Comparison of ENCODE assay signal across 13 cellular contexts in genomic region chr19:33311326-33311682, GRCh38. TPM values are rescaled to one million over a fixed set of nuclear protein-coding genes. Genes with fewer than 3 reads are reported as not detected.
DNase-seq lines count a peak whose midpoint lies in the region; ATAC-seq and TF ChIP-seq lines count a peak whose summit lies in the region.
"Had no signal": no experiment of that assay in that cellular context is flagged by ENCODE, and none has a peak within 500 bp of the region (broad histone marks: within the 10 kb centered on the region; RNA-seq: fewer than 3 reads in every experiment).

No MANE protein-coding gene starts in this region.

- H3K27ac ChIP-seq in PC-3 (ENCODE audit: low read length) = peak overlapping the region; percentile 29; the same call in 1 of the 2 replicates
- H3K27ac ChIP-seq in hepatocyte = peak overlapping the region; percentile 26
- H3K27ac ChIP-seq: esophagus muscularis mucosa, KMS-11 had no signal

- no peak overlapping the region for H3K9ac ChIP-seq in PC-3 (ENCODE audit: low read length)
- H3K9ac ChIP-seq: KMS-11 had no signal

- no peaks in the 10 kb centered on the region for H3F3A ChIP-seq in PC-3 (ENCODE audit: low read length, unreplicated experiment)

- peak; percentile 23; the same call in 1 of the 2 replicates for ATAC-seq in PC-3

- H3K9me2 ChIP-seq in PC-3 (replicated peaks; ENCODE audit: low read length) = no peaks in the 10 kb centered on the region
- no peaks in the 10 kb centered on the region for H3K9me2 ChIP-seq in hepatocyte (replicated peaks; ENCODE audit: insufficient read depth)

- H3K4me3 Mint-ChIP-seq in activated naive CD4-positive, alpha-beta T cell treated with anti-CD3 and anti-CD28 coated beads for 36 hours = no peak overlapping the region
- H3K4me3 Mint-ChIP-seq in type B pancreatic cell = no peak overlapping the region

- H2AFZ ChIP-seq in PC-3 (ENCODE audit: low read length) = peak overlapping the region; percentile 56; the same call in 1 of the 2 replicates
- no peak overlapping the region for H2AFZ ChIP-seq in hepatocyte

- no peaks in the 10 kb centered on the region for H3K36me3 ChIP-seq in PC-3 (ENCODE audit: low read depth, low read length)
- H3K36me3 ChIP-seq in hepatocyte (replicated peaks; ENCODE audit: insufficient read depth, low read depth) = no peaks in the 10 kb centered on the region
- H3K36me3 ChIP-seq: esophagus muscularis mucosa had no signal

- peaks cover 11% of the 10 kb centered on the region for H3K27me3 Mint-ChIP-seq in activated naive CD4-positive, alpha-beta T cell treated with anti-CD3 and anti-CD28 coated beads for 36 hours (ENCODE audit: low read depth)
- H3K27me3 Mint-ChIP-seq in type B pancreatic cell = peaks cover 5% of the 10 kb centered on the region

- POLR2A ChIA-PET in PC-3 (lab: Charles Lee; ENCODE audit: unreplicated experiment) = interaction anchor here (0.7 kb wide), 1 partner anchor 10 kb away, joined by 4 read pairs; no protein-coding TSS in a partner anchor

- H3K27ac Mint-ChIP-seq in activated naive CD4-positive, alpha-beta T cell treated with anti-CD3 and anti-CD28 coated beads for 36 hours = no peak overlapping the region
- H3K27ac Mint-ChIP-seq in type B pancreatic cell = no peak overlapping the region

- H3K27me3 ChIP-seq in PC-3 (ENCODE audit: low read length) (no peaks in the 10 kb centered on the region), hepatocyte (no peaks in the 10 kb centered on the region)

- BruUV-seq in PC-3 (replicated peaks; lab: Mats Ljungman, UMichigan) = no TSS peak

- peak; percentile 34 for DNase-seq in activated naive CD4-positive, alpha-beta T cell treated with anti-CD3 and anti-CD28 coated beads for 36 hours
- DNase-seq in activated naive CD4-positive, alpha-beta T cell treated with anti-CD3 and anti-CD28 coated beads, Interleukin-2, amount 50 U/mL, for 16 hours = no peak
- peak; percentile 16 for DNase-seq in PC-3
- no peak for DNase-seq in hepatocyte (ENCODE audit: low spot score)
- DNase-seq in type B pancreatic cell (ENCODE audit: extremely low spot score, unreplicated experiment) = no peak
- DNase-seq in OCI-M2 (lab: John Stamatoyannopoulos, UW; ENCODE audit: unreplicated experiment) = no peak
- no peak for DNase-seq in T-helper 2 cell
- no peak for DNase-seq in activated effector memory CD4-positive, alpha-beta T cell treated with anti-CD3 and anti-CD28 coated beads, Interleukin-2, amount 50 U/mL, for 16 hours
- DNase-seq: aorta, NCI-H345, occipital lobe had no signal

- H3K9me3 ChIP-seq in PC-3 (ENCODE audit: low read length) (no peaks in the 10 kb centered on the region), hepatocyte (ENCODE audit: low read depth) (no peaks in the 10 kb centered on the region)
- H3K9me3 ChIP-seq: esophagus muscularis mucosa had no signal

- H3K36me3 Mint-ChIP-seq in activated naive CD4-positive, alpha-beta T cell treated with anti-CD3 and anti-CD28 coated beads for 36 hours (ENCODE audit: low read depth) = no peaks in the 10 kb centered on the region
- H3K36me3 Mint-ChIP-seq in type B pancreatic cell = no peaks in the 10 kb centered on the region

- 94% methylated on average over 4 of the region's 4 CpGs for WGBS in hepatocyte (ENCODE audit: low lambda C conversion rate, missing lambda C conversion rate)

- intact Hi-C loops in activated naive CD4-positive, alpha-beta T cell treated with anti-CD3 and anti-CD28 coated beads for 36 hours (cut with micrococcal nuclease) = no loop called here
- intact Hi-C loops in PC-3 (cut with micrococcal nuclease) = no loop called here

- H3K79me2 ChIP-seq in PC-3 (ENCODE audit: low read length) (no peaks in the 10 kb centered on the region), hepatocyte (no peaks in the 10 kb centered on the region)

- H3K4me1 ChIP-seq in PC-3 (ENCODE audit: insufficient read depth, low read length) = peaks cover 12% of the 10 kb centered on the region
- H3K4me1 ChIP-seq in hepatocyte (ENCODE audit: insufficient read depth) = peaks cover 8% of the 10 kb centered on the region
- H3K4me1 ChIP-seq: esophagus muscularis mucosa had no signal

- TF ChIP-seq CTCF in PC-3 (conservative IDR thresholded peaks at IDR 0.05; ENCODE audit: low read depth, low read length) (peak; percentile 58), hepatocyte (IDR thresholded peaks at IDR 0.05; ENCODE audit: poor library complexity) (peak; percentile 9), type B pancreatic cell (conservative IDR thresholded peaks at IDR 0.05) (peak; percentile 40)

- CTCF ChIA-PET in activated naive CD4-positive, alpha-beta T cell treated with anti-CD3 and anti-CD28 coated beads for 36 hours (lab: Charles Lee) = interaction anchor here (0.9 kb wide), 1 partner anchor 9 kb away, joined by 3 read pairs; the partner anchor contains the start of gene CEBPA
- CTCF ChIA-PET in PC-3 (lab: Charles Lee) = no interaction called here

- H3K4me3 ChIP-seq in PC-3 (ENCODE audit: low read length) (no peak overlapping the region), hepatocyte (no peak overlapping the region)
- H3K4me3 ChIP-seq: esophagus muscularis mucosa had no signal

- H3K9me3 Mint-ChIP-seq in activated naive CD4-positive, alpha-beta T cell treated with anti-CD3 and anti-CD28 coated beads for 36 hours = no peaks in the 10 kb centered on the region
- H3K9me3 Mint-ChIP-seq in type B pancreatic cell = no peaks in the 10 kb centered on the region

- no peaks in the 10 kb centered on the region for H4K20me1 ChIP-seq in PC-3 (ENCODE audit: low read length)
- no peaks in the 10 kb centered on the region for H4K20me1 ChIP-seq in hepatocyte (ENCODE audit: insufficient read depth, poor library complexity, severe bottlenecking)

- H3K4me1 Mint-ChIP-seq in activated naive CD4-positive, alpha-beta T cell treated with anti-CD3 and anti-CD28 coated beads for 36 hours (ENCODE audit: low read depth) = no peaks in the 10 kb centered on the region
- peaks cover 6% of the 10 kb centered on the region for H3K4me1 Mint-ChIP-seq in type B pancreatic cell (ENCODE audit: unreplicated experiment)

- H3K4me2 ChIP-seq in PC-3 (ENCODE audit: low read length) = no peak overlapping the region
- H3K4me2 ChIP-seq in hepatocyte = peak overlapping the region; percentile 19
- H3K4me2 ChIP-seq: KMS-11 had no signal

RNA-seq across cellular contexts. Expression of gene CEBPA, which starts 9.0 kb away (rescaled TPM):
- total RNA-seq in activated naive CD4-positive, alpha-beta T cell treated with anti-CD3 and anti-CD28 coated beads for 36 hours = under 1 TPM; 0.10 TPM
- total RNA-seq in PC-3 (2014; rRNA removed) (2.9 and 6.3 TPM in 2 replicates), hepatocyte (151 and 160 TPM in 2 replicates), type B pancreatic cell (ENCODE audit: low replicate concordance) (24.4 and 50.4 TPM in 2 replicates)
- polyA plus RNA-seq in hepatocyte = 65.1 and 103 TPM in 2 replicates

Comparison
In these comparisons a context has a peak if more than half of its experiments do, and no peak if none do; other contexts are left out.
1. DNase-seq: peak in activated naive CD4-positive, alpha-beta T cell treated with anti-CD3 and anti-CD28 coated beads for 36 hours (single experiment) and PC-3 (single experiment); none in activated naive CD4-positive, alpha-beta T cell treated with anti-CD3 and anti-CD28 coated beads, Interleukin-2, amount 50 U/mL, for 16 hours (single experiment), hepatocyte (single experiment), type B pancreatic cell (single experiment), OCI-M2 (single experiment), T-helper 2 cell (0 of 5) and activated effector memory CD4-positive, alpha-beta T cell treated with anti-CD3 and anti-CD28 coated beads, Interleukin-2, amount 50 U/mL, for 16 hours (single experiment).
2. Peak in every context shown above with its lines, with median percentiles within 50 percentile points of each other: CTCF ChIP-seq.